ENCODE assay signal across 15 cellular contexts in the genomic region with DNA sequence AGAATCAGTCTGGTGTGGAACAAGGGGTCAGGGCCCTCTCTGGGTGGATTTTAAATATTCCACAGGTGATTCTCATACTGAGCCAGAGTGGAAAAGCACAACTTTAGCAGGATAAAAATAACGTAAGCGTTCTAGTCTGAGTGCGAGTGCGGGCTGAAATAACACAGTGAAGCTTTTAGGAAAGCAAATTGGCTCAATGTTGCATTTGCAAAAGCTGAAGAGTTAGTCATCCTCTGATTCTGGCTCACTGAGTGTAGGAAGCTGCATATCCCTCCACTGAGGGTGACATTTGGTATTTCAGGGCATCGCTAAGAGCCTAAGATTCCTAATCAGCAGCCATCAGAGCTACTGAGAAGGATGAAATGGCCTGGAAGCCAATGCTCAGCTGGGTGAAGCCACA.
"Had no signal": no experiment of that assay in that cellular context is flagged by ENCODE, and none has a peak within 500 bp of the region (broad histone marks: within the 10 kb centered on the region; RNA-seq: fewer than 3 reads in every experiment).

No MANE protein-coding gene starts in this region.

- H3K9ac ChIP-seq: neural progenitor cell had no signal

- ATAC-seq: activated T-helper 17 cell treated with anti-CD3 and anti-CD28 coated beads, Interleukin-2, amount 50 U/mL, for 72 hours; body of pancreas; foreskin keratinocyte; heart right ventricle; stimulated activated effector memory CD8-positive, alpha-beta T cell treated with anti-CD3 and anti-CD28 coated beads, Interleukin-12 subunit alpha, Interleukin-12 subunit beta, amount 100 ng/mL, for 72 hours; T-cell had no signal

- H3K4me3 ChIP-seq: body of pancreas, heart right ventricle, neural progenitor cell, pancreas, SJSA1, smooth muscle cell had no signal

- H3K27me3 ChIP-seq: body of pancreas, foreskin keratinocyte, heart right ventricle, neural progenitor cell, pancreas, SJSA1 had no signal

- H3K9me3 ChIP-seq: body of pancreas, heart right ventricle, pancreas, SJSA1 had no signal

- H2AFZ ChIP-seq: neural progenitor cell had no signal

- H3K4me1 ChIP-seq: body of pancreas, foreskin keratinocyte, heart right ventricle, pancreas, SJSA1 had no signal

- H3K36me3 ChIP-seq: heart right ventricle, neural progenitor cell, pancreas, SJSA1 had no signal

- H3K4me2 ChIP-seq: neural progenitor cell, smooth muscle cell had no signal

- H3K27ac ChIP-seq: body of pancreas, foreskin keratinocyte, heart right ventricle, neural progenitor cell, pancreas, SJSA1 had no signal

- DNase-seq: activated CD4-positive, alpha-beta T cell treated with anti-CD3 and anti-CD28 coated beads for 4 hours; activated naive CD4-positive, alpha-beta T cell treated with anti-CD3 and anti-CD28 coated beads for 36 hours; body of pancreas; cerebellar nuclear complex; foreskin keratinocyte; heart right ventricle; kidney; pancreas; T-cell; T1000 had no signal
